14 cellular contexts compared by ENCODE assay signal in genomic region chr6:160999508-160999907, GRCh38.
"Had no signal": no experiment of that assay in that cellular context is flagged by ENCODE, and none has a peak within 500 bp of the region (broad histone marks: within the 10 kb centered on the region; RNA-seq: fewer than 3 reads in every experiment).

No MANE protein-coding gene starts in this region.

- DNase-seq: activated CD4-positive, alpha-beta T cell treated with anti-CD3 and anti-CD28 coated beads for 1 hour; activated CD4-positive, alpha-beta T cell treated with anti-CD3 and anti-CD28 coated beads, Interleukin-2, amount 50 U/mL, for 4 hours; activated CD8-positive, alpha-beta memory T cell treated with anti-CD3 and anti-CD28 coated beads, Interleukin-2, amount 10 ng/mL, durations not matched to agents 7 days and 5 days; activated T-cell treated with anti-CD3 and anti-CD28 coated beads, Interleukin-2, amount 50 U/mL, for 24 hours; adrenal gland; cortex of kidney; effector CD4-positive, alpha-beta T cell; foreskin keratinocyte; glutamatergic neuron; nephron progenitor cell; spleen had no signal

- H3K9me3 Mint-ChIP-seq: activated naive CD4-positive, alpha-beta T cell treated with anti-CD3 and anti-CD28 coated beads, Interleukin-2, amount 50 U/mL, for 24 hours; activated T-cell treated with anti-CD3 and anti-CD28 coated beads, Interleukin-2, amount 50 U/mL, for 24 hours; nephron progenitor cell had no signal

- H3K27ac ChIP-seq: adrenal gland, foreskin keratinocyte, spleen, thoracic aorta had no signal

- H3K27ac Mint-ChIP-seq: activated CD8-positive, alpha-beta memory T cell treated with anti-CD3 and anti-CD28 coated beads, Interleukin-2, amount 10 ng/mL, durations not matched to agents 7 days and 5 days; activated naive CD4-positive, alpha-beta T cell treated with anti-CD3 and anti-CD28 coated beads, Interleukin-2, amount 50 U/mL, for 24 hours; activated T-cell treated with anti-CD3 and anti-CD28 coated beads, Interleukin-2, amount 50 U/mL, for 24 hours; nephron progenitor cell had no signal

- H3K36me3 ChIP-seq: adrenal gland, spleen, thoracic aorta had no signal

- H3K36me3 Mint-ChIP-seq: activated naive CD4-positive, alpha-beta T cell treated with anti-CD3 and anti-CD28 coated beads, Interleukin-2, amount 50 U/mL, for 24 hours had no signal

- H3K27me3 Mint-ChIP-seq: activated CD8-positive, alpha-beta memory T cell treated with anti-CD3 and anti-CD28 coated beads, Interleukin-2, amount 10 ng/mL, durations not matched to agents 7 days and 5 days; activated naive CD4-positive, alpha-beta T cell treated with anti-CD3 and anti-CD28 coated beads, Interleukin-2, amount 50 U/mL, for 24 hours; activated T-cell treated with anti-CD3 and anti-CD28 coated beads, Interleukin-2, amount 50 U/mL, for 24 hours had no signal

- ATAC-seq: activated CD8-positive, alpha-beta memory T cell treated with anti-CD3 and anti-CD28 coated beads, Interleukin-2, amount 10 ng/mL, durations not matched to agents 7 days and 5 days; foreskin keratinocyte; sciatic nerve had no signal

- H3K4me3 ChIP-seq: adrenal gland, spleen, thoracic aorta had no signal

- H3K27me3 ChIP-seq: adrenal gland, foreskin keratinocyte, spleen had no signal

- H3K9me3 ChIP-seq: adrenal gland, spleen, thoracic aorta had no signal

- H3K4me3 Mint-ChIP-seq: activated CD8-positive, alpha-beta memory T cell treated with anti-CD3 and anti-CD28 coated beads, Interleukin-2, amount 10 ng/mL, durations not matched to agents 7 days and 5 days; activated naive CD4-positive, alpha-beta T cell treated with anti-CD3 and anti-CD28 coated beads, Interleukin-2, amount 50 U/mL, for 24 hours; activated T-cell treated with anti-CD3 and anti-CD28 coated beads, Interleukin-2, amount 50 U/mL, for 24 hours; nephron progenitor cell had no signal
